1 cellular context compared by ENCODE assay signal in the genomic region with DNA sequence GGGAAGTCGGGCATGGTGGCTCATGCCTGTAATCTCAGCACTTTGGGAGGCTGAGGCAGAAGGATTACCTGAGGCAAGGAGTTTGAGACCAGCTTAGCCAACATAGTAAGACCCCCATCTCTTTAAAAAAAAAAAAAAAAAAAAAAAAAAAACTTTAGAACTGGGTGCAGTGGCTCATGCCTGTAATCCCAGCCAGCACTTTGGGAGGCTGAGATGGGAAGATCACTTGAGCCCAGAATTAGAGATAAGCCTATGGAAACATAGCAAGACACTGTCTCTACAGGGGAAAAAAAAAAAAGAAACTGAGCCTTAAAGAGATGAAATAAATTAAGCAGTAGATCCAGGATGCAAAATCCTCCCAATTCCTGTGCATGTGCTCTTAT.
TF ChIP-seq lines count a peak whose summit lies in the region.

No MANE protein-coding gene starts in this region.

TF ChIP-seq in HCT116, 20 proteins besides CTCF, POLR2A, EP300 and RAD21:
- TF ChIP-seq POLR2AphosphoS5 (IDR thresholded peaks at IDR 0.05; ENCODE audit: low read depth, low read length): no peak
- TF ChIP-seq, protein P1, sequence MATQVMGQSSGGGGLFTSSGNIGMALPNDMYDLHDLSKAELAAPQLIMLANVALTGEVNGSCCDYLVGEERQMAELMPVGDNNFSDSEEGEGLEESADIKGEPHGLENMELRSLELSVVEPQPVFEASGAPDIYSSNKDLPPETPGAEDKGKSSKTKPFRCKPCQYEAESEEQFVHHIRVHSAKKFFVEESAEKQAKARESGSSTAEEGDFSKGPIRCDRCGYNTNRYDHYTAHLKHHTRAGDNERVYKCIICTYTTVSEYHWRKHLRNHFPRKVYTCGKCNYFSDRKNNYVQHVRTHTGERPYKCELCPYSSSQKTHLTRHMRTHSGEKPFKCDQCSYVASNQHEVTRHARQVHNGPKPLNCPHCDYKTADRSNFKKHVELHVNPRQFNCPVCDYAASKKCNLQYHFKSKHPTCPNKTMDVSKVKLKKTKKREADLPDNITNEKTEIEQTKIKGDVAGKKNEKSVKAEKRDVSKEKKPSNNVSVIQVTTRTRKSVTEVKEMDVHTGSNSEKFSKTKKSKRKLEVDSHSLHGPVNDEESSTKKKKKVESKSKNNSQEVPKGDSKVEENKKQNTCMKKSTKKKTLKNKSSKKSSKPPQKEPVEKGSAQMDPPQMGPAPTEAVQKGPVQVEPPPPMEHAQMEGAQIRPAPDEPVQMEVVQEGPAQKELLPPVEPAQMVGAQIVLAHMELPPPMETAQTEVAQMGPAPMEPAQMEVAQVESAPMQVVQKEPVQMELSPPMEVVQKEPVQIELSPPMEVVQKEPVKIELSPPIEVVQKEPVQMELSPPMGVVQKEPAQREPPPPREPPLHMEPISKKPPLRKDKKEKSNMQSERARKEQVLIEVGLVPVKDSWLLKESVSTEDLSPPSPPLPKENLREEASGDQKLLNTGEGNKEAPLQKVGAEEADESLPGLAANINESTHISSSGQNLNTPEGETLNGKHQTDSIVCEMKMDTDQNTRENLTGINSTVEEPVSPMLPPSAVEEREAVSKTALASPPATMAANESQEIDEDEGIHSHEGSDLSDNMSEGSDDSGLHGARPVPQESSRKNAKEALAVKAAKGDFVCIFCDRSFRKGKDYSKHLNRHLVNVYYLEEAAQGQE (IDR thresholded peaks at IDR 0.05; ENCODE audit: low read depth): no peak
- no peak for TF ChIP-seq JUND (IDR thresholded peaks at IDR 0.05)
- no peak for TF ChIP-seq ZNF274 (IDR thresholded peaks at IDR 0.05; ENCODE audit: low read depth, low read length)
- no peak for TF ChIP-seq TCF7L2 (IDR thresholded peaks at IDR 0.05; ENCODE audit: borderline replicate concordance, extremely low read depth, insufficient read depth, insufficient read length)
- no peak for TF ChIP-seq EZH2 (IDR thresholded peaks at IDR 0.05)
- TF ChIP-seq, protein P2, sequence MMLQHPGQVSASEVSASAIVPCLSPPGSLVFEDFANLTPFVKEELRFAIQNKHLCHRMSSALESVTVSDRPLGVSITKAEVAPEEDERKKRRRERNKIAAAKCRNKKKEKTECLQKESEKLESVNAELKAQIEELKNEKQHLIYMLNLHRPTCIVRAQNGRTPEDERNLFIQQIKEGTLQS (IDR thresholded peaks at IDR 0.05): no peak
- no peak for TF ChIP-seq SP1 (IDR thresholded peaks at IDR 0.05; ENCODE audit: low read depth)
- TF ChIP-seq CEBPB (IDR thresholded peaks at IDR 0.05; ENCODE audit: low read depth): no peak
- TF ChIP-seq EZH2phosphoT487 (IDR thresholded peaks at IDR 0.05; ENCODE audit: borderline replicate concordance): no peak
- no peak for TF ChIP-seq CBX3 (IDR thresholded peaks at IDR 0.05; ENCODE audit: low read depth)
- no peak for TF ChIP-seq EGR1 (IDR thresholded peaks at IDR 0.05; ENCODE audit: low read depth)
- TF ChIP-seq ELF1 (IDR thresholded peaks at IDR 0.05; ENCODE audit: borderline replicate concordance, low read depth): no peak
- no peak for TF ChIP-seq ZFX (IDR thresholded peaks at IDR 0.05)
- no peak for TF ChIP-seq FOSL1 (IDR thresholded peaks at IDR 0.05; ENCODE audit: low read depth)
- no peak for TF ChIP-seq YY1 (IDR thresholded peaks at IDR 0.05; ENCODE audit: extremely low read depth, insufficient replicate concordance, low read depth, low read length)
- no peak for TF ChIP-seq SIN3A (IDR thresholded peaks at IDR 0.05; ENCODE audit: low read depth)
- TF ChIP-seq, protein P3, sequence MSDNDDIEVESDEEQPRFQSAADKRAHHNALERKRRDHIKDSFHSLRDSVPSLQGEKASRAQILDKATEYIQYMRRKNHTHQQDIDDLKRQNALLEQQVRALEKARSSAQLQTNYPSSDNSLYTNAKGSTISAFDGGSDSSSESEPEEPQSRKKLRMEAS (IDR thresholded peaks at IDR 0.05): no peak
- no peak for TF ChIP-seq SRF (IDR thresholded peaks at IDR 0.05; ENCODE audit: low read depth)
